In genomic region chr18:64287926-64288325, GRCh38 we compare ENCODE assay signal across 17 cellular contexts.
DNase-seq lines count a peak whose midpoint lies in the region; ATAC-seq, FAIRE-seq and TF ChIP-seq lines count a peak whose summit lies in the region.
"Had no signal": no experiment of that assay in that cellular context is flagged by ENCODE, and none has a peak within 500 bp of the region (broad histone marks: within the 10 kb centered on the region; RNA-seq: fewer than 3 reads in every experiment).

No MANE protein-coding gene starts in this region.

- H4K20me1 ChIP-seq in HepG2 (ENCODE audit: insufficient read depth, low read length) (no peaks in the 10 kb centered on the region), hepatocyte (ENCODE audit: insufficient read depth, poor library complexity, severe bottlenecking) (no peaks in the 10 kb centered on the region), GM23338 (replicated peaks; ENCODE audit: insufficient read depth) (no peaks in the 10 kb centered on the region)
- H4K20me1 ChIP-seq: BLaER1 had no signal

- POLR2A ChIA-PET in HepG2 (lab: Yijun Ruan, JAX): no interaction called here

- no peak overlapping the region for H3K4me3 Mint-ChIP-seq in GM23338
- H3K4me3 Mint-ChIP-seq: CD14-positive monocyte; CD4-positive, alpha-beta memory T cell had no signal

- H3K4me3 ChIP-seq in liver (ENCODE audit: low read depth in 1 of 3, low read length in 3 of 3) (no peak overlapping the region), HepG2 (replicated peaks in 1 of 3; ENCODE audit: insufficient read depth in 1 of 3, low read depth in 2 of 3, low read length in 3 of 3) (no peak overlapping the region), hepatocyte (no peak overlapping the region), HAP-1 (no peak overlapping the region), GM23338 (no peak overlapping the region)
- H3K4me3 ChIP-seq: BLaER1, GM23248 had no signal

- peaks cover 2% of the 10 kb centered on the region for H3K27me3 Mint-ChIP-seq in GM23338 (ENCODE audit: insufficient read depth, low read depth, poor library complexity)
- H3K27me3 Mint-ChIP-seq: CD4-positive, alpha-beta memory T cell had no signal

- CTCF ChIA-PET in HepG2 (lab: Yijun Ruan, JAX; ENCODE audit: low intra/inter-chr PET ratio, low total read pairs): no interaction called here

- H3K4me1 ChIP-seq in liver (ENCODE audit: control insufficient read depth in 4 of 4, insufficient read depth in 4 of 4, low read length in 3 of 4) (peaks cover 0 to 30% (median 20%) of the 10 kb centered on the region in 4 donors), HepG2 (ENCODE audit: insufficient read depth, low read length) (no peaks in the 10 kb centered on the region), hepatocyte (ENCODE audit: insufficient read depth) (peaks cover 8% of the 10 kb centered on the region), HAP-1 (no peaks in the 10 kb centered on the region), GM23338 (ENCODE audit: insufficient read depth) (no peaks in the 10 kb centered on the region)
- H3K4me1 ChIP-seq: BLaER1 had no signal

- H3K4me1 Mint-ChIP-seq in GM23338: no peaks in the 10 kb centered on the region
- H3K4me1 Mint-ChIP-seq: CD14-positive monocyte; CD4-positive, alpha-beta memory T cell had no signal

- no peak overlapping the region for H3K27ac Mint-ChIP-seq in GM23338
- H3K27ac Mint-ChIP-seq: CD4-positive, alpha-beta memory T cell had no signal

- ATAC-seq in HepG2: no peak
- ATAC-seq in GM21526 (IDR thresholded peaks at IDR 0.05; ENCODE audit: low FRiP score, unreplicated experiment): no peak
- ATAC-seq in GM23338: no peak
- no peak for ATAC-seq in GM21717 (IDR thresholded peaks at IDR 0.05; ENCODE audit: unreplicated experiment)

- TF ChIP-seq CTCF in liver (IDR thresholded peaks at IDR 0.05; ENCODE audit: low read depth, low read length, missing input control) (peak; percentile 17), HepG2 (CRISPR knock-in tag; IDR thresholded peaks at IDR 0.05) (no peak), hepatocyte (IDR thresholded peaks at IDR 0.05; ENCODE audit: poor library complexity) (no peak), GM23338 (conservative IDR thresholded peaks at IDR 0.05; ENCODE audit: low read depth in 2 of 2) (no peak)

- H3K79me2 ChIP-seq in HepG2 (ENCODE audit: insufficient read depth, low read length) (no peaks in the 10 kb centered on the region), hepatocyte (no peaks in the 10 kb centered on the region), GM23338 (replicated peaks; ENCODE audit: insufficient read depth) (no peaks in the 10 kb centered on the region)

- 28% methylated on average over 4 of the region's 4 CpGs for WGBS in liver
- WGBS in HepG2 (ENCODE audit: low lambda C conversion rate): 11% methylated on average over 4 of the region's 4 CpGs
- 87% methylated on average over 4 of the region's 4 CpGs for WGBS in hepatocyte (ENCODE audit: low lambda C conversion rate, missing lambda C conversion rate)

- TF ChIP-seq EP300 in HepG2 (IDR thresholded peaks at IDR 0.05; ENCODE audit: low read depth in 2 of 2, low read length in 2 of 2) (no peak), HepG2 (CRISPR knock-in tag; IDR thresholded peaks at IDR 0.05; ENCODE audit: borderline replicate concordance) (no peak)

- peak; percentile 30 to 71 for TF ChIP-seq RAD21 in liver (IDR thresholded peaks at IDR 0.05)
- TF ChIP-seq RAD21 in HepG2 (CRISPR knock-in tag; IDR thresholded peaks at IDR 0.05): no peak

- no peak for TF ChIP-seq POLR2A in HepG2 (IDR thresholded peaks at IDR 0.05; ENCODE audit: insufficient read depth in 1 of 2, low read depth in 2 of 2, low read length in 2 of 2)

- DNase-seq in HepG2 (ENCODE audit: low spot score): no peak
- DNase-seq in astrocyte of the hippocampus (ENCODE audit: low read depth, low spot score): peak; percentile 30
- no peak for DNase-seq in hepatocyte (ENCODE audit: low spot score)
- no peak for DNase-seq in HAP-1 (ENCODE audit: low spot score in 2 of 2)
- no peak for DNase-seq in GM23338 (ENCODE audit: low spot score)
- DNase-seq: 8988T; CD4-positive, alpha-beta memory T cell; DMS153; DMS79; GF-D8; GM23248 had no signal

- H3K9ac ChIP-seq in liver (ENCODE audit: low read depth in 1 of 2, low read length in 2 of 2) (peak overlapping the region in 1 of 2 donors; percentile 77), HepG2 (ENCODE audit: insufficient read depth, low read depth, low read length) (no peak overlapping the region)
- H3K9ac ChIP-seq: BLaER1, GM23248 had no signal

- BruUV-seq in HepG2 (replicated peaks; lab: Mats Ljungman, UMichigan): no TSS peak

- intact Hi-C loops in HepG2 (cut with micrococcal nuclease; ENCODE audit: unreplicated experiment): no loop called here

- H3K27ac ChIP-seq in liver (ENCODE audit: low read depth in 1 of 2, low read length in 2 of 2) (peak overlapping the region; percentile 74 to 76), HepG2 (ENCODE audit: extremely low read length, insufficient read depth, low read length) (no peak overlapping the region), hepatocyte (peak overlapping the region; percentile 83), GM23338 (ENCODE audit: low read depth) (no peak overlapping the region)
- H3K27ac ChIP-seq: BLaER1, GM23248 had no signal

- H3K36me3 ChIP-seq in liver (ENCODE audit: control insufficient read depth in 4 of 4, insufficient read depth in 3 of 4, low read depth in 1 of 4, low read length in 3 of 4) (no peaks in the 10 kb centered on the region), HepG2 (replicated peaks in 1 of 2; ENCODE audit: control insufficient read depth in 1 of 2, insufficient read depth in 2 of 2, low read length in 2 of 2) (no peaks in the 10 kb centered on the region), hepatocyte (replicated peaks; ENCODE audit: insufficient read depth, low read depth) (no peaks in the 10 kb centered on the region), HAP-1 (replicated peaks) (no peaks in the 10 kb centered on the region), GM23338 (ENCODE audit: insufficient read depth) (no peaks in the 10 kb centered on the region)
- H3K36me3 ChIP-seq: BLaER1 had no signal

- H3K9me2 ChIP-seq in hepatocyte (replicated peaks; ENCODE audit: insufficient read depth) (no peaks in the 10 kb centered on the region), GM23338 (ENCODE audit: insufficient read depth) (no peaks in the 10 kb centered on the region)

- H3K27me3 ChIP-seq in liver (ENCODE audit: control insufficient read depth in 4 of 4, insufficient read depth in 4 of 4, low read length in 3 of 4): no peaks in the 10 kb centered on the region
- H3K27me3 ChIP-seq in HepG2 (ENCODE audit: control insufficient read depth in 1 of 2, insufficient read depth in 2 of 2, low read length in 2 of 2): no peaks in the 10 kb centered on the region
- H3K27me3 ChIP-seq in hepatocyte: no peaks in the 10 kb centered on the region
- H3K27me3 ChIP-seq in HAP-1 (ENCODE audit: low read depth): no peaks in the 10 kb centered on the region
- no peaks in the 10 kb centered on the region for H3K27me3 ChIP-seq in GM23338 (ENCODE audit: insufficient read depth)
- H3K27me3 ChIP-seq: BLaER1 had no signal

- H3K9me3 ChIP-seq in liver (ENCODE audit: control insufficient read depth in 4 of 4, low read length in 3 of 4) (no peaks in the 10 kb centered on the region), HepG2 (ENCODE audit: low read length) (peaks cover 58% of the 10 kb centered on the region), hepatocyte (ENCODE audit: low read depth) (no peaks in the 10 kb centered on the region), HAP-1 (no peaks in the 10 kb centered on the region; the same call in 1 of the 2 replicates)

- peaks cover 27% of the 10 kb centered on the region for H3K9me3 Mint-ChIP-seq in GM23338

- H3F3A ChIP-seq in GM23338 (replicated peaks; ENCODE audit: low read depth): no peaks in the 10 kb centered on the region

- in situ Hi-C loops in HepG2 (cut with HindIII; ENCODE audit: extremely low pct_ligation_motif_present, low pct_unique_long_range_greater_than_20kb): no loop called here
- in situ Hi-C loops in HAP-1 (cut with MboI; ENCODE audit: low sequenced_read_pairs): no loop called here

- H2AFZ ChIP-seq in HepG2 (ENCODE audit: low read length): no peak overlapping the region
- no peak overlapping the region for H2AFZ ChIP-seq in hepatocyte
- H2AFZ ChIP-seq in GM23338: no peak overlapping the region
- H2AFZ ChIP-seq: GM23248 had no signal

- no peak overlapping the region for H3K4me2 ChIP-seq in HepG2 (ENCODE audit: low read depth, low read length)
- H3K4me2 ChIP-seq in hepatocyte: peak overlapping the region; percentile 34
- no peak overlapping the region for H3K4me2 ChIP-seq in GM23338
- H3K4me2 ChIP-seq: BLaER1 had no signal

- H3K36me3 Mint-ChIP-seq in GM23338 (ENCODE audit: low read depth): peaks cover 23% of the 10 kb centered on the region; the same call in 2 of the 3 replicates
- H3K36me3 Mint-ChIP-seq: CD14-positive monocyte; CD4-positive, alpha-beta memory T cell had no signal

- FAIRE-seq in HepG2 (lab: Jason Lieb, UNC): no peak
- FAIRE-seq: H54 had no signal

TF ChIP-seq in HepG2, 621 proteins besides CTCF, POLR2A, EP300 and RAD21 (continues in another document):
- TF ChIP-seq SNAPC2 (CRISPR knock-in tag; IDR thresholded peaks at IDR 0.05) (no peak), CENPT (CRISPR knock-in tag; IDR thresholded peaks at IDR 0.05; ENCODE audit: low read depth) (no peak), TBP (CRISPR knock-in tag; IDR thresholded peaks at IDR 0.05) (no peak), RXRB (CRISPR knock-in tag; IDR thresholded peaks at IDR 0.05; ENCODE audit: borderline replicate concordance) (no peak), ZBTB1 (CRISPR knock-in tag; IDR thresholded peaks at IDR 0.05; ENCODE audit: borderline replicate concordance) (no peak)

TF ChIP-seq in GM23338, 12 proteins besides CTCF, POLR2A, EP300 and RAD21 (continues in another document):
- TF ChIP-seq NANOG (IDR thresholded peaks at IDR 0.05; ENCODE audit: borderline replicate concordance) (no peak), JUNB (IDR thresholded peaks at IDR 0.05; ENCODE audit: unreplicated experiment) (no peak)

Comparison
In these comparisons a context has a peak if more than half of its experiments do, and no peak if none do; other contexts are left out.
1. H3K27ac ChIP-seq: peak in liver (2 of 2) and hepatocyte (single experiment); none in HepG2 (single experiment) and GM23338 (single experiment).